Comparison of ENCODE assay signal across 2 cellular contexts in genomic region chrY:24619070-24619807, GRCh38. TPM values are rescaled to one million over a fixed set of nuclear protein-coding genes. Genes with fewer than 3 reads are reported as not detected.
"Had no signal": no experiment of that assay in that cellular context is flagged by ENCODE, and none has a peak within 500 bp of the region (broad histone marks: within the 10 kb centered on the region; RNA-seq: fewer than 3 reads in every experiment).

No MANE protein-coding gene starts in this region.

RNA-seq across cellular contexts. Expression of gene BPY2B, which starts 1.4 kb away (rescaled TPM):
- total RNA-seq: G401, GM12878 had no signal
